Comparison of ENCODE assay signal across 19 cellular contexts in genomic region chr17:3800362-3801042, GRCh38. TPM values are rescaled to one million over a fixed set of nuclear protein-coding genes. Genes with fewer than 3 reads are reported as not detected.
DNase-seq lines count a peak whose midpoint lies in the region; ATAC-seq and TF ChIP-seq lines count a peak whose summit lies in the region.
"Had no signal": no experiment of that assay in that cellular context is flagged by ENCODE, and none has a peak within 500 bp of the region (broad histone marks: within the 10 kb centered on the region; RNA-seq: fewer than 3 reads in every experiment).

No MANE protein-coding gene starts in this region.

- no peak for TF ChIP-seq CTCF in HEK293 (tag by site-specific recombination; IDR thresholded peaks at IDR 0.05)
- TF ChIP-seq CTCF in ovary (IDR thresholded peaks at IDR 0.05), result no peak

- peak overlapping the region; percentile 12 to 15 for H3K9ac ChIP-seq in duodenal mucosa (ENCODE audit: low read depth in 1 of 2, low read length in 2 of 2)
- H3K9ac ChIP-seq: GM23248, SK-N-SH had no signal

- H3K4me3 Mint-ChIP-seq in CD4-positive, CD25-positive, alpha-beta regulatory T cell, result peak overlapping the region in 2 of 4 donors; percentile 7 to 28
- H3K4me3 Mint-ChIP-seq: activated T-helper 17 cell treated with anti-CD3 and anti-CD28 coated beads, Interleukin-2, amount 50 U/mL, for 72 hours had no signal

- H3K4me1 ChIP-seq in CD4-positive, CD25-positive, alpha-beta regulatory T cell (ENCODE audit: control insufficient read depth, insufficient read depth, low read length, poor library complexity, severe bottlenecking), result peaks cover 14% of the 10 kb centered on the region
- no peaks in the 10 kb centered on the region for H3K4me1 ChIP-seq in HEK293 (ENCODE audit: control insufficient read depth, insufficient read depth, low read length)
- H3K4me1 ChIP-seq in duodenal mucosa (ENCODE audit: control insufficient read depth in 1 of 2, insufficient read depth in 2 of 2, low read length in 2 of 2), result peaks cover 4 to 20% of the 10 kb centered on the region in 2 donors
- peaks cover 45% of the 10 kb centered on the region for H3K4me1 ChIP-seq in ovary (ENCODE audit: insufficient read depth)

- no peaks in the 10 kb centered on the region for H3K36me3 ChIP-seq in CD4-positive, CD25-positive, alpha-beta regulatory T cell (ENCODE audit: control insufficient read depth, insufficient read depth, low read length)
- H3K36me3 ChIP-seq in HEK293 (ENCODE audit: control insufficient read depth in 2 of 2, insufficient read depth in 1 of 2, low read length in 2 of 2), result peaks cover 0 to 21% of the 10 kb centered on the region in 2 experiments; a peak in 1 of 3 replicates
- H3K36me3 ChIP-seq in duodenal mucosa (ENCODE audit: control insufficient read depth in 1 of 2, insufficient read depth in 2 of 2, low read length in 2 of 2), result no peaks in the 10 kb centered on the region
- no peaks in the 10 kb centered on the region for H3K36me3 ChIP-seq in ovary

- no peak for TF ChIP-seq EP300 in ovary (IDR thresholded peaks at IDR 0.05)

- CTCF ChIA-PET in HEK293 (lab: Yijun Ruan, JAX), result interaction anchor here (0.6 to 0.7 kb wide), 3 partner anchors 38 to 69 kb away, joined by 3 to 5 read pairs (median 3); no protein-coding TSS in a partner anchor

- POLR2A ChIA-PET in HEK293 (lab: Yijun Ruan, JAX), result no interaction called here

- H3K27me3 Mint-ChIP-seq in CD4-positive, CD25-positive, alpha-beta regulatory T cell, result no peaks in the 10 kb centered on the region
- H3K27me3 Mint-ChIP-seq: activated T-helper 17 cell treated with anti-CD3 and anti-CD28 coated beads, Interleukin-2, amount 50 U/mL, for 72 hours had no signal

- no peaks in the 10 kb centered on the region for H3K9me3 ChIP-seq in CD4-positive, CD25-positive, alpha-beta regulatory T cell (ENCODE audit: control insufficient read depth in 2 of 2, low read length in 2 of 2)
- no peaks in the 10 kb centered on the region for H3K9me3 ChIP-seq in HEK293 (ENCODE audit: control insufficient read depth, insufficient read depth, low read depth, low read length)
- H3K9me3 ChIP-seq in duodenal mucosa (ENCODE audit: control insufficient read depth in 1 of 2, low read length in 2 of 2), result no peaks in the 10 kb centered on the region
- no peaks in the 10 kb centered on the region for H3K9me3 ChIP-seq in ovary
- H3K9me3 ChIP-seq: SK-N-SH had no signal

- TF ChIP-seq POLR2A in ovary (IDR thresholded peaks at IDR 0.05), result peak; percentile 6

- DNase-seq in CD4-positive, CD25-positive, alpha-beta regulatory T cell, result no peak
- peak in 2 of 5 donors; percentile 33 to 44 for DNase-seq in ovary
- no peak for DNase-seq in NOMO-1 (lab: John Stamatoyannopoulos, UW; ENCODE audit: unreplicated experiment in 2 of 2)
- DNase-seq in mucosa of gallbladder (ENCODE audit: low spot score), result no peak
- DNase-seq: activated CD4-positive, alpha-beta T cell treated with anti-CD3 and anti-CD28 coated beads, Interleukin-2, amount 50 U/mL, for 4 hours; cerebellar nuclear complex; GF-D8; GM23248; hypothalamus; Kasumi-1; occipital lobe; SK-N-SH; stimulated activated CD4-positive, alpha-beta T cell treated with anti-CD3 and anti-CD28 coated beads, Interleukin-2, amount 100 ng/mL, for 24 hours; substantia nigra had no signal

- no peaks in the 10 kb centered on the region for H3K36me3 Mint-ChIP-seq in CD4-positive, CD25-positive, alpha-beta regulatory T cell

- intact Hi-C loops in ovary (cut with DNase I), result loop anchor here in 1 of 4 donors (5.0 kb wide), 1 partner anchor 63 kb away; no protein-coding TSS in a partner anchor

- H3K4me1 Mint-ChIP-seq in CD4-positive, CD25-positive, alpha-beta regulatory T cell, result peaks cover 0 to 24% (median 8%) of the 10 kb centered on the region in 4 donors

- WGBS in ovary, 3 donors, result 67 to 76% (median 70%) methylated on average over 9 of the region's 9 CpGs

- H3K27ac ChIP-seq in CD4-positive, CD25-positive, alpha-beta regulatory T cell (ENCODE audit: insufficient read depth, low read length, poor library complexity, severe bottlenecking), result no peak overlapping the region
- H3K27ac ChIP-seq in HEK293 (ENCODE audit: extremely low read depth, low read depth, low read length) (no peak overlapping the region), duodenal mucosa (ENCODE audit: low read depth, low read length) (no peak overlapping the region), ovary (peak overlapping the region; percentile 6 to 99)
- H3K27ac ChIP-seq: GM23248 had no signal

- H3K27me3 ChIP-seq in CD4-positive, CD25-positive, alpha-beta regulatory T cell (ENCODE audit: control insufficient read depth, insufficient read depth, low read length), result no peaks in the 10 kb centered on the region
- H3K27me3 ChIP-seq in duodenal mucosa (ENCODE audit: control insufficient read depth in 1 of 2, insufficient read depth in 2 of 2, low read length in 2 of 2), result no peaks in the 10 kb centered on the region
- H3K27me3 ChIP-seq in ovary, result no peaks in the 10 kb centered on the region

- no peak for ATAC-seq in CD4-positive, CD25-positive, alpha-beta regulatory T cell (ENCODE audit: low read depth in 2 of 2)
- no peak for ATAC-seq in HG02885 (IDR thresholded peaks at IDR 0.05; ENCODE audit: poor library complexity, unreplicated experiment)
- ATAC-seq: activated T-helper 17 cell treated with anti-CD3 and anti-CD28 coated beads, Interleukin-2, amount 50 U/mL, for 72 hours; sciatic nerve had no signal

- no peak overlapping the region for H3K4me3 ChIP-seq in CD4-positive, CD25-positive, alpha-beta regulatory T cell (ENCODE audit: low read depth, low read length)
- H3K4me3 ChIP-seq in HEK293 (ENCODE audit: low read depth, low read length), result no peak overlapping the region
- peak overlapping the region in 1 of 2 donors; percentile 13 for H3K4me3 ChIP-seq in duodenal mucosa (ENCODE audit: low read depth in 1 of 2, low read length in 2 of 2)
- H3K4me3 ChIP-seq in ovary, result no peak overlapping the region
- H3K4me3 ChIP-seq: GM23248 had no signal

- peak overlapping the region in 2 of 3 donors; percentile 25 to 93 for H3K27ac Mint-ChIP-seq in CD4-positive, CD25-positive, alpha-beta regulatory T cell
- H3K27ac Mint-ChIP-seq: activated T-helper 17 cell treated with anti-CD3 and anti-CD28 coated beads, Interleukin-2, amount 50 U/mL, for 72 hours had no signal

- H3K9me3 Mint-ChIP-seq in CD4-positive, CD25-positive, alpha-beta regulatory T cell, result no peaks in the 10 kb centered on the region
- H3K9me3 Mint-ChIP-seq: activated T-helper 17 cell treated with anti-CD3 and anti-CD28 coated beads, Interleukin-2, amount 50 U/mL, for 72 hours had no signal

TF ChIP-seq in HEK293, 187 proteins besides CTCF, POLR2A, EP300 and RAD21:
- TF ChIP-seq GLIS2 (tag by site-specific recombination; IDR thresholded peaks at IDR 0.05) (0 out of 2 replicates have a peak, but pooled peaks have one; percentile 22), ZSCAN23 (tag by site-specific recombination; IDR thresholded peaks at IDR 0.05) (no peak), ZFP37 (tag by site-specific recombination; IDR thresholded peaks at IDR 0.05) (no peak), ZNF785 (tag by site-specific recombination; IDR thresholded peaks at IDR 0.05) (no peak), GLI4 (tag by site-specific recombination; IDR thresholded peaks at IDR 0.05) (no peak), ZFP69B (tag by site-specific recombination; IDR thresholded peaks at IDR 0.05) (no peak), GLIS1 (tag by site-specific recombination; IDR thresholded peaks at IDR 0.05) (peak; percentile 74)

RNA-seq across cellular contexts. Expression of gene ITGAE, which starts 0.5 kb away (rescaled TPM):
- 14.2 TPM for total RNA-seq in CD4-positive, CD25-positive, alpha-beta regulatory T cell
- 10 to 100 TPM; 32.5 to 46.4 (median 38.9) TPM for polyA plus RNA-seq in CD4-positive, CD25-positive, alpha-beta regulatory T cell
- 10 to 100 TPM; 13.3 to 22.3 (median 16.5) TPM for total RNA-seq in ovary
- 10 to 100 TPM; 21.6 to 27.0 TPM for polyA plus RNA-seq in ovary
- total RNA-seq in mucosa of gallbladder, result 21.2 TPM

RNA-seq across cellular contexts. Expression of gene NCBP3, which starts 45.5 kb away (rescaled TPM):
- total RNA-seq in CD4-positive, CD25-positive, alpha-beta regulatory T cell, result 46.0 TPM
- polyA plus RNA-seq in CD4-positive, CD25-positive, alpha-beta regulatory T cell, result 10 to 100 TPM; 10.5 to 15.7 (median 12.2) TPM
- total RNA-seq in ovary (10 to 100 TPM; 15.7 to 43.2 (median 37.6) TPM), mucosa of gallbladder (39.0 TPM)
- 10 to 100 TPM; 17.7 to 38.9 TPM for polyA plus RNA-seq in ovary

Comparison
In these comparisons a context has a peak if more than half of its experiments do, and no peak if none do; other contexts are left out.
1. H3K27ac ChIP-seq: peak in ovary (2 of 2); none in CD4-positive, CD25-positive, alpha-beta regulatory T cell (single experiment), HEK293 (single experiment) and duodenal mucosa (single experiment).